In the genomic region with DNA sequence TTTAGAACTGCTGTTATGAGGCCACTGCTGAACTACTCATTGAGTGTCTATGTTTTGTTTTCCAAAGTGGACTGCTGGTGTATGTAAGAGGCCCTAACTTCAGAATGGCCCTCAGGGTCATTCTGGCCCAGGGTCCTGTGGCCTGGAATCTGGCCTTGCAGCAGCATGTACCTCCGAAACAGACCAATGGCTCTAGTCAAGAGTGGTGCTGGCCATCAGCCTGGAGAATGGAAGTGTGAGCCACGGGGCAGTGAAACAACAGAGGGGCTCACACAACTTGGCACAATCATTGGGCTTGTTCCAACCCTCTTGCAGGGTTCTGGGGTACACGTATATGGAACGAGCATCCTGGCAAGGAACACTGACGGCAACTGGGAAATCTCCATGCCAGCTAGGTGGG, we compare ENCODE assay signal across 26 cellular contexts. TPM values are rescaled to one million over a fixed set of nuclear protein-coding genes. Genes with fewer than 3 reads are reported as not detected.
"Had no signal": no experiment of that assay in that cellular context is flagged by ENCODE, and none has a peak within 500 bp of the region (broad histone marks: within the 10 kb centered on the region; RNA-seq: fewer than 3 reads in every experiment).

No MANE protein-coding gene starts in this region.

- ATAC-seq: heart right ventricle; left colon; right cardiac atrium; stimulated activated effector memory CD8-positive, alpha-beta T cell treated with anti-CD3 and anti-CD28 coated beads, Interleukin-12 subunit alpha, Interleukin-12 subunit beta, amount 100 ng/mL, for 72 hours had no signal

- H3K9ac ChIP-seq: neural progenitor cell, parathyroid adenoma had no signal

- H3K4me1 ChIP-seq: esophagus squamous epithelium, neural progenitor cell, parathyroid adenoma, prostate gland, stomach, thyroid gland had no signal

- H3K36me3 ChIP-seq: esophagus squamous epithelium, neural progenitor cell, prostate gland, stomach, thyroid gland had no signal

- H3K4me3 ChIP-seq: coronary artery, esophagus squamous epithelium, heart right ventricle, left ventricle myocardium inferior, lung, neural progenitor cell, prostate gland, stomach, thyroid gland had no signal

- H3K9me3 ChIP-seq: esophagus squamous epithelium, heart right ventricle, left ventricle myocardium inferior, prostate gland, stomach, thyroid gland had no signal

- H3K27me3 ChIP-seq: esophagus squamous epithelium, heart right ventricle, neural progenitor cell, stomach, thyroid gland had no signal

- H3K27ac ChIP-seq: coronary artery, esophagus squamous epithelium, heart right ventricle, left ventricle myocardium inferior, neural progenitor cell, parathyroid adenoma, prostate gland, stomach, thyroid gland had no signal

- DNase-seq: dermis blood vessel endothelial cell; effector memory CD4-positive, alpha-beta T cell; erythroblast; esophagus squamous epithelium; foreskin melanocyte; glutamatergic neuron; heart right ventricle; hippocampal formation; left colon; left ventricle myocardium inferior; right cardiac atrium; small intestine; stimulated activated CD4-positive, alpha-beta T cell treated with anti-CD3 and anti-CD28 coated beads, Interleukin-2, amount 100 ng/mL, for 24 hours; stimulated activated CD4-positive, alpha-beta T cell treated with anti-CD3 and anti-CD28 coated beads, Interleukin-4, amount 100 ng/mL, for 24 hours; stimulated activated naive CD4-positive, alpha-beta T cell treated with Interleukin-2 at 50 U/mL for 16 hours; stomach; thyroid gland; trophoblast cell had no signal

- H3K4me2 ChIP-seq: neural progenitor cell had no signal

RNA-seq across cellular contexts. Expression of a gene that starts 40.5 kb away (rescaled TPM):
- total RNA-seq: mononuclear cell, osteoblast had no signal
